ENCODE assay signal across 17 cellular contexts in genomic region chr10:114323023-114323422, GRCh38.
"Had no signal": no experiment of that assay in that cellular context is flagged by ENCODE, and none has a peak within 500 bp of the region (broad histone marks: within the 10 kb centered on the region; RNA-seq: fewer than 3 reads in every experiment).

No MANE protein-coding gene starts in this region.

- H3K4me3 ChIP-seq: gastrocnemius medialis, heart left ventricle, lung, skin epidermis, upper lobe of right lung had no signal

- H3K27ac ChIP-seq: gastrocnemius medialis, upper lobe of right lung had no signal

- H3K9me3 ChIP-seq: gastrocnemius medialis, heart left ventricle, upper lobe of right lung had no signal

- FAIRE-seq: TTC549 had no signal

- H3K4me1 ChIP-seq: gastrocnemius medialis, upper lobe of right lung had no signal

- ATAC-seq: activated T-cell treated with anti-CD3 and anti-CD28 coated beads, Interleukin-2, amount 50 U/mL, for 72 hours; gastrocnemius medialis; left colon; stimulated activated naive CD8-positive, alpha-beta T cell treated with anti-CD3 and anti-CD28 coated beads, Interleukin-15, amount 100 ng/mL, for 72 hours; upper lobe of right lung; WTC11 had no signal

- DNase-seq: activated CD4-positive, alpha-beta T cell treated with anti-CD3 and anti-CD28 coated beads for 4 hours; activated CD8-positive, alpha-beta memory T cell treated with anti-CD3 and anti-CD28 coated beads, Interleukin-2, amount 50 U/mL, for 48 hours; activated gamma-delta T cell treated with Interleukin-2 at 50 U/mL for 16 hours; activated naive CD8-positive, alpha-beta T cell treated with anti-CD3 and anti-CD28 coated beads for 36 hours; activated T-cell treated with anti-CD3 and anti-CD28 coated beads, Interleukin-2, amount 50 U/mL, for 72 hours; effector memory CD4-positive, alpha-beta T cell; gastrocnemius medialis; immature natural killer cell; left colon; naive B cell; stimulated activated naive CD8-positive, alpha-beta T cell treated with anti-CD3 and anti-CD28 coated beads, Interleukin-15, amount 100 ng/mL, for 72 hours; upper lobe of right lung had no signal

- H3K27me3 ChIP-seq: gastrocnemius medialis, heart left ventricle, upper lobe of right lung had no signal

- H3K36me3 ChIP-seq: gastrocnemius medialis, upper lobe of right lung had no signal
